In the genomic region with DNA sequence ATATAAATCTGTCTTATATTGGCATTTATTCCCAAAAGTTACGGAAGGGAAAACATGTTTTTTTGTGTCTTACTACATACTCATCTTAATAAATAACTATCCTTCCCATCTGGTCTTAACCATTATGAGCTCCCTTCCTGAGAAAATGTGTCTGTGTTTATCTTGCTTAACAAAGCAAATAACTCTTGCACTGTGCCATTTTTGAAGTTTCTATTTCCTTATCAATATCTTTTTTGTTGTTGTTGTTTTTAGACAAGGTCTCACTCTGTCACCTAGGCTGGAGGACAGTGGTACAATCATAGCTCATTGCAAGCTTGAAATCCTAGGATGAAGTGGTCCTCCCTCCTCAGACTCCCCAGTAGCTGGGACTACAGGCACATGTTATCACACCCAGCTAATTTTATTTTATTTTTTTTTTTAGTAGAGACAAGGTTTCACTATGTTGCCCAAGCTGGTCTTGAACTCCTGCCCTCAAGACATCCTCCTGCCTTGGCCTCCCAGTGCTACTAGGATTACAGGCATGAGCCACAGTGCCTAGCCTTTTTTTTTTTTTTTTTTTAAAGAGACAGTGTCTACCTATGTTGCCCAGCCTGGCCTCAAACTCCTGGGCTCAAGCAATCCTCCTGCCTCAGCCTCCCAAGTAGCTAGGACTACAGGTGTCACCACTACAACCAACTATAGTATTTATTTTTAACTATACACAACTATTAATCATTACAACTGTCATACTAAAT, we compare ENCODE assay signal across 17 cellular contexts.
"Had no signal": no experiment of that assay in that cellular context is flagged by ENCODE, and none has a peak within 500 bp of the region (broad histone marks: within the 10 kb centered on the region; RNA-seq: fewer than 3 reads in every experiment).

No MANE protein-coding gene starts in this region.

- H3K27me3 ChIP-seq: adrenal gland, left lung, tibial nerve, uterus had no signal

- H3K9me3 ChIP-seq: adrenal gland, left lung, prostate gland, tibial nerve, uterus had no signal

- H3K9me3 Mint-ChIP-seq: activated CD4-positive, alpha-beta memory T cell treated with anti-CD3 and anti-CD28 coated beads, Interleukin-2, amount 10 ng/mL, durations not matched to agents 7 days and 5 days; neural crest cell had no signal

- H3K27ac Mint-ChIP-seq: activated CD4-positive, alpha-beta memory T cell treated with anti-CD3 and anti-CD28 coated beads, Interleukin-2, amount 10 ng/mL, durations not matched to agents 7 days and 5 days had no signal

- H3K36me3 ChIP-seq: adrenal gland, left lung, prostate gland, tibial nerve, uterus had no signal

- H3K4me3 ChIP-seq: adrenal gland, left lung, prostate gland, skin epidermis, tibial nerve, uterus had no signal

- H3K4me1 ChIP-seq: prostate gland, uterus had no signal

- H3K4me3 Mint-ChIP-seq: activated CD4-positive, alpha-beta memory T cell treated with anti-CD3 and anti-CD28 coated beads, Interleukin-2, amount 10 ng/mL, durations not matched to agents 7 days and 5 days; activated CD4-positive, alpha-beta T cell treated with anti-CD3 and anti-CD28 coated beads for 36 hours; neural crest cell had no signal

- DNase-seq: activated CD4-positive, alpha-beta memory T cell treated with anti-CD3 and anti-CD28 coated beads, Interleukin-2, amount 10 ng/mL, durations not matched to agents 7 days and 5 days; activated CD4-positive, alpha-beta T cell treated with anti-CD3 and anti-CD28 coated beads for 36 hours; activated CD8-positive, alpha-beta memory T cell treated with anti-CD3 and anti-CD28 coated beads, Interleukin-2, amount 50 U/mL, for 4 hours; activated naive CD4-positive, alpha-beta T cell; adrenal gland; left lung; mammary epithelial cell; right cardiac atrium; stimulated activated CD4-positive, alpha-beta T cell treated with anti-CD3 and anti-CD28 coated beads, Interleukin-15, amount 100 ng/mL, for 24 hours; stimulated activated CD4-positive, alpha-beta T cell treated with anti-CD3 and anti-CD28 coated beads, Interleukin-4, amount 100 ng/mL, for 1 hour; stimulated activated naive CD4-positive, alpha-beta T cell; T-helper 2 cell; uterus had no signal

- ATAC-seq: activated CD4-positive, alpha-beta T cell treated with anti-CD3 and anti-CD28 coated beads for 36 hours; left lung; right cardiac atrium had no signal

- H3K27ac ChIP-seq: adrenal gland, left lung, prostate gland, skin epidermis, tibial nerve, uterus had no signal

- H3K27me3 Mint-ChIP-seq: activated CD4-positive, alpha-beta memory T cell treated with anti-CD3 and anti-CD28 coated beads, Interleukin-2, amount 10 ng/mL, durations not matched to agents 7 days and 5 days; activated CD4-positive, alpha-beta T cell treated with anti-CD3 and anti-CD28 coated beads for 36 hours had no signal
